15 cellular contexts compared by ENCODE assay signal in genomic region chr14:57865066-57865449, GRCh38. TPM values are rescaled to one million over a fixed set of nuclear protein-coding genes. Genes with fewer than 3 reads are reported as not detected.
DNase-seq lines count a peak whose midpoint lies in the region; ATAC-seq and TF ChIP-seq lines count a peak whose summit lies in the region.
"Had no signal": no experiment of that assay in that cellular context is flagged by ENCODE, and none has a peak within 500 bp of the region (broad histone marks: within the 10 kb centered on the region; RNA-seq: fewer than 3 reads in every experiment).

No MANE protein-coding gene starts in this region.

- no peak for ATAC-seq in stimulated activated naive CD8-positive, alpha-beta T cell treated with anti-CD3 and anti-CD28 coated beads, Interleukin-15, Interleukin-2, amounts not matched to agents 100 U/mL and 50 U/mL, for 24 hours
- ATAC-seq: activated CD8-positive, alpha-beta T cell treated with anti-CD3 and anti-CD28 coated beads, Interleukin-2, amount 10 ng/mL, durations not matched to agents 7 days and 5 days had no signal

- TF ChIP-seq CTCF in WERI-Rb-1 (IDR thresholded peaks at IDR 0.05; ENCODE audit: low read depth, low read length) (no peak), prostate gland (IDR thresholded peaks at IDR 0.05) (no peak)

- DNase-seq in H7 (no peak), WERI-Rb-1 (no peak), iPS DF 6.9 (ENCODE audit: low read depth, low spot score) (no peak), prostate gland (ENCODE audit: low spot score) (no peak), GDM1 (lab: John Stamatoyannopoulos, UW) (no peak), GF-D8 (lab: John Stamatoyannopoulos, UW) (no peak), activated T-cell treated with anti-CD3 and anti-CD28 coated beads for 4 hours (no peak)
- DNase-seq in stimulated activated naive CD8-positive, alpha-beta T cell treated with anti-CD3 and anti-CD28 coated beads, Interleukin-15, Interleukin-2, amounts not matched to agents 100 U/mL and 50 U/mL, for 24 hours, result no peak
- DNase-seq: activated CD8-positive, alpha-beta T cell treated with anti-CD3 and anti-CD28 coated beads, Interleukin-2, amount 10 ng/mL, durations not matched to agents 7 days and 5 days; DMS153; MV-4-11 had no signal

- no peak for TF ChIP-seq POLR2A in prostate gland (IDR thresholded peaks at IDR 0.05)

- no CpG with 5 or more reads among the region's 28 CpGs for WGBS in iPS DF 6.9 (ENCODE audit: insufficient coverage, insufficient read length)
- 0% methylated on average over 18 of the region's 28 CpGs for WGBS in prostate gland

- H3K4me1 ChIP-seq in iPS DF 6.9 (ENCODE audit: control insufficient read depth, insufficient read depth, low read length) (no peaks in the 10 kb centered on the region; the same call in none of the 2 replicates), prostate gland (replicated peaks) (no peaks in the 10 kb centered on the region)

- no peaks in the 10 kb centered on the region for H3K36me3 ChIP-seq in H7 (replicated peaks; ENCODE audit: control insufficient read depth, insufficient read depth, low read length)
- no peaks in the 10 kb centered on the region for H3K36me3 ChIP-seq in WERI-Rb-1
- H3K36me3 ChIP-seq in iPS DF 6.9 (ENCODE audit: control insufficient read depth, insufficient read depth, low read length), result no peaks in the 10 kb centered on the region
- H3K36me3 ChIP-seq in prostate gland, result no peaks in the 10 kb centered on the region

- intact Hi-C loops in prostate gland (cut with DNase I), result no loop called here

- H3K27ac ChIP-seq in WERI-Rb-1 (no peak overlapping the region), iPS DF 6.9 (ENCODE audit: low read length) (no peak overlapping the region), prostate gland (no peak overlapping the region)
- H3K27ac ChIP-seq: SK-N-MC, skin epidermis had no signal

- H3K9me3 ChIP-seq in WERI-Rb-1 (ENCODE audit: severe bottlenecking) (no peaks in the 10 kb centered on the region), iPS DF 6.9 (ENCODE audit: control insufficient read depth, insufficient read depth, low read length) (no peaks in the 10 kb centered on the region), prostate gland (no peaks in the 10 kb centered on the region)

- peaks cover 35% of the 10 kb centered on the region for H3K27me3 ChIP-seq in H7 (ENCODE audit: control insufficient read depth, insufficient read depth, low read length)
- H3K27me3 ChIP-seq in WERI-Rb-1 (ENCODE audit: insufficient read depth, low read depth, severe bottlenecking), result peaks cover 21% of the 10 kb centered on the region
- H3K27me3 ChIP-seq in iPS DF 6.9 (ENCODE audit: control insufficient read depth, insufficient read depth, low read length), result peaks cover 9% of the 10 kb centered on the region
- H3K27me3 ChIP-seq in prostate gland (replicated peaks; ENCODE audit: insufficient read depth), result peaks cover 15% of the 10 kb centered on the region

- H3K4me3 ChIP-seq in H7 (ENCODE audit: insufficient read depth, low read depth, low read length) (peak overlapping the region; percentile 33), WERI-Rb-1 (ENCODE audit: low read depth, low read length) (peak overlapping the region; percentile 72), iPS DF 6.9 (ENCODE audit: low read length) (peak overlapping the region; percentile 44; the same call in 1 of the 2 replicates), prostate gland (peak overlapping the region; percentile 16 to 20)
- H3K4me3 ChIP-seq: SK-N-MC had no signal

RNA-seq across cellular contexts. Expression of gene SLC35F4, which starts 0.8 kb away (rescaled TPM):
- total RNA-seq in H7 (2014; rRNA removed; shearing (Covaris generic)), result not detected in 2 replicates
- total RNA-seq in prostate gland, result 1 to 10 TPM; 2.4 to 2.9 TPM
- total RNA-seq: activated CD8-positive, alpha-beta T cell treated with anti-CD3 and anti-CD28 coated beads, Interleukin-2, amount 10 ng/mL, durations not matched to agents 7 days and 5 days; activated T-helper 2 cell treated with anti-CD3 and anti-CD28 coated beads, Interferon-gamma antibody, Interleukin-2, Interleukin-4, amounts not matched to agents 10 μg/mL and 5 μg/mL and 100 μg/mL, durations not matched to agents 14 hours and 24 hours and 36 hours; OCI-LY7 had no signal

Comparison
In these comparisons a context has a peak if more than half of its experiments do, and no peak if none do; other contexts are left out.
1. H3K4me3 ChIP-seq: peak in every context shown above with its lines; median percentile 72 in WERI-Rb-1; 44 in iPS DF 6.9; 33 in H7; 18 in prostate gland.